Comparison of ENCODE assay signal across 4 cellular contexts in genomic region chr7:129444776-129445175, GRCh38. TPM values are rescaled to one million over a fixed set of nuclear protein-coding genes. Genes with fewer than 3 reads are reported as not detected.
"Had no signal": no experiment of that assay in that cellular context is flagged by ENCODE, and none has a peak within 500 bp of the region (broad histone marks: within the 10 kb centered on the region; RNA-seq: fewer than 3 reads in every experiment).

No MANE protein-coding gene starts in this region.

RNA-seq across cellular contexts. Expression of gene SMKR1, which starts 57.6 kb away (rescaled TPM):
- total RNA-seq: OCI-LY7, Right ventricle myocardium inferior, Right ventricle myocardium superior, SJCRH30 had no signal
